ENCODE assay signal across 24 cellular contexts in genomic region chr19:644363-644762, GRCh38. TPM values are rescaled to one million over a fixed set of nuclear protein-coding genes. Genes with fewer than 3 reads are reported as not detected.
"Had no signal": no experiment of that assay in that cellular context is flagged by ENCODE, and none has a peak within 500 bp of the region (broad histone marks: within the 10 kb centered on the region; RNA-seq: fewer than 3 reads in every experiment).

No MANE protein-coding gene starts in this region.

- H3K4me3 Mint-ChIP-seq: naive B cell, nephron had no signal

- DNase-seq: effector memory CD4-positive, alpha-beta T cell; heart left ventricle; hippocampal formation; left colon; left ventricle myocardium superior; mesendoderm; naive B cell; posterior cingulate gyrus; sigmoid colon; stimulated activated CD4-positive, alpha-beta T cell treated with anti-CD3 and anti-CD28 coated beads, Interleukin-2, amount 100 ng/mL, for 24 hours; stimulated activated CD4-positive, alpha-beta T cell treated with anti-CD3 and anti-CD28 coated beads, Interleukin-4, amount 100 ng/mL, for 4 hours; stimulated activated naive CD4-positive, alpha-beta T cell treated with Interleukin-2 at 50 U/mL for 16 hours; trophoblast cell had no signal

- H3K27me3 ChIP-seq: heart left ventricle, sigmoid colon had no signal

- H3K9me3 Mint-ChIP-seq: naive B cell, nephron had no signal

- H3K27ac ChIP-seq: heart left ventricle, neutrophil, sigmoid colon, skin epidermis had no signal

- H3K27ac Mint-ChIP-seq: nephron had no signal

- ATAC-seq: esophagus mucosa, heart left ventricle, left colon, left ventricle myocardium superior had no signal

- H3K4me3 ChIP-seq: heart left ventricle, lung, sigmoid colon, skin epidermis had no signal

- H3K9me3 ChIP-seq: heart left ventricle, neutrophil, sigmoid colon had no signal

- H3K27me3 Mint-ChIP-seq: naive B cell had no signal

- H3K4me1 Mint-ChIP-seq: nephron had no signal

RNA-seq across cellular contexts. Expression of gene FGF22, which starts 4.7 kb away (rescaled TPM):
- total RNA-seq: kidney epithelial cell, left colon, left ventricle myocardium superior, urinary bladder had no signal
- polyA plus RNA-seq: fibroblast of lung had no signal

RNA-seq across cellular contexts. Expression of gene PRSS57, which starts 50.9 kb away (rescaled TPM):
- total RNA-seq: esophagus mucosa, fibroblast of lung, frontal cortex, glomerular endothelial cell, heart left ventricle, kidney epithelial cell, left colon, left ventricle myocardium superior, osteocyte, sigmoid colon, urinary bladder had no signal
- polyA plus RNA-seq: fibroblast of lung, heart left ventricle, urinary bladder had no signal
